ENCODE assay signal across 8 cellular contexts in genomic region chr10:21993360-21994001, GRCh38. TPM values are rescaled to one million over a fixed set of nuclear protein-coding genes. Genes with fewer than 3 reads are reported as not detected.
DNase-seq lines count a peak whose midpoint lies in the region; ATAC-seq, FAIRE-seq and TF ChIP-seq lines count a peak whose summit lies in the region.

No MANE protein-coding gene starts in this region.

- no peak for ATAC-seq in HG03139 (IDR thresholded peaks at IDR 0.05; ENCODE audit: unreplicated experiment)

- no peaks in the 10 kb centered on the region for H3K9me2 ChIP-seq in hepatocyte (replicated peaks; ENCODE audit: insufficient read depth)

- H3K4me2 ChIP-seq in hepatocyte = no peak overlapping the region

- FAIRE-seq in GM12892 (lab: Jason Lieb, UNC) = peak; percentile 76
- no peak for FAIRE-seq in urothelium cell line (lab: Jason Lieb, UNC)

- in situ Hi-C loops in SK-MEL-5 (cut with HindIII; ENCODE audit: low pct_unique_long_range_greater_than_20kb, low sequenced_read_pairs) = no loop called here

- no peaks in the 10 kb centered on the region for H3K27me3 ChIP-seq in hepatocyte

- TF ChIP-seq CTCF in hepatocyte (IDR thresholded peaks at IDR 0.05; ENCODE audit: poor library complexity) = peak; percentile 63

- DNase-seq in A172 (ENCODE audit: low spot score) (peak; percentile 43), GM12892 (ENCODE audit: insufficient read length) (no peak), SK-MEL-5 (ENCODE audit: low read depth, low spot score) (peak; percentile 41), hepatocyte (ENCODE audit: low spot score) (no peak), urothelium cell line (ENCODE audit: low spot score) (peak; percentile 13), HK-2 (ENCODE audit: unreplicated experiment) (no peak), GM19240 (ENCODE audit: insufficient read length, low spot score) (no peak)

- TF ChIP-seq POLR2A in GM12892 (IDR thresholded peaks at IDR 0.05; ENCODE audit: low read depth, low read length) = no peak

- no peak overlapping the region for H3K4me3 ChIP-seq in hepatocyte

- no peaks in the 10 kb centered on the region for H3K36me3 ChIP-seq in hepatocyte (replicated peaks; ENCODE audit: insufficient read depth, low read depth)

- peaks cover 78% of the 10 kb centered on the region for H3K79me2 ChIP-seq in hepatocyte

- no peak overlapping the region for H3K27ac ChIP-seq in hepatocyte

- H2AFZ ChIP-seq in hepatocyte = no peak overlapping the region

- 73% methylated on average over 7 of the region's 7 CpGs for WGBS in hepatocyte (ENCODE audit: low lambda C conversion rate, missing lambda C conversion rate)

- H3K9me3 ChIP-seq in hepatocyte (ENCODE audit: low read depth) = no peaks in the 10 kb centered on the region

- no peaks in the 10 kb centered on the region for H4K20me1 ChIP-seq in hepatocyte (ENCODE audit: insufficient read depth, poor library complexity, severe bottlenecking)

- H3K4me1 ChIP-seq in hepatocyte (ENCODE audit: insufficient read depth) = no peaks in the 10 kb centered on the region

RNA-seq across cellular contexts. Expression of gene DNAJC1, which starts 10.0 kb away (rescaled TPM):
- total RNA-seq in A172 (2014; rRNA removed; shearing (Covaris generic)) = 28.5 and 49.6 TPM in 2 replicates
- polyA plus RNA-seq in GM12892 (2012; ENCODE audit: missing spikeins) = 14.3 TPM
- 26.6 and 33.2 TPM in 2 replicates for total RNA-seq in SK-MEL-5 (2014; rRNA removed; shearing (Covaris generic))
- 23.4 and 28.5 TPM in 2 replicates for polyA plus RNA-seq in SK-MEL-5 (2015; cell fraction: cytosol; rRNA removed)
- 4.9 and 6.1 TPM in 2 replicates for polyA plus RNA-seq in SK-MEL-5 (2015; cell fraction: nucleus; rRNA removed)
- 62.5 and 64.6 TPM in 2 replicates for total RNA-seq in hepatocyte
- polyA plus RNA-seq in hepatocyte = 91.7 and 117 TPM in 2 replicates

Comparison
In these comparisons a context has a peak if more than half of its experiments do, and no peak if none do; other contexts are left out.
1. DNase-seq: peak in A172 (single experiment), SK-MEL-5 (single experiment) and urothelium cell line (single experiment); none in GM12892 (single experiment), hepatocyte (single experiment), HK-2 (single experiment) and GM19240 (single experiment).